ENCODE assay signal across 23 cellular contexts in genomic region chr10:78575400-78575799, GRCh38.
"Had no signal": no experiment of that assay in that cellular context is flagged by ENCODE, and none has a peak within 500 bp of the region (broad histone marks: within the 10 kb centered on the region; RNA-seq: fewer than 3 reads in every experiment).

No MANE protein-coding gene starts in this region.

- H3K4me1 ChIP-seq: gastrocnemius medialis, psoas muscle, testis had no signal

- H3K27me3 ChIP-seq: gastrocnemius medialis, heart left ventricle, left lung, testis, upper lobe of right lung had no signal

- H3K9me3 Mint-ChIP-seq: activated naive CD4-positive, alpha-beta T cell treated with anti-CD3 and anti-CD28 coated beads, Interleukin-2, amount 50 U/mL, for 24 hours; neural crest cell had no signal

- H3K27ac ChIP-seq: coronary artery, gastrocnemius medialis, left lung, psoas muscle, testis, upper lobe of right lung had no signal

- DNase-seq: activated CD4-positive, alpha-beta T cell treated with anti-CD3 and anti-CD28 coated beads, Interleukin-2, amount 50 U/mL, for 1 hour; activated CD8-positive, alpha-beta memory T cell treated with anti-CD3 and anti-CD28 coated beads for 24 hours; activated CD8-positive, alpha-beta memory T cell treated with anti-CD3 and anti-CD28 coated beads, Interleukin-2, amount 50 U/mL, for 48 hours; activated gamma-delta T cell; activated T-cell treated with anti-CD3 and anti-CD28 coated beads, Interleukin-2, amount 50 U/mL, for 48 hours; central memory CD4-positive, alpha-beta T cell; effector CD4-positive, alpha-beta T cell; gastrocnemius medialis; heart left ventricle; left lung; psoas muscle; right cardiac atrium; small intestine; stimulated activated CD4-positive, alpha-beta T cell treated with anti-CD3 and anti-CD28 coated beads, Interleukin-15, amount 100 ng/mL, for 24 hours; stimulated activated CD4-positive, alpha-beta T cell treated with anti-CD3 and anti-CD28 coated beads, Interleukin-2, amount 100 ng/mL, for 48 hours; testis; upper lobe of right lung had no signal

- H3K4me3 ChIP-seq: coronary artery, gastrocnemius medialis, heart left ventricle, left lung, psoas muscle, testis, upper lobe of right lung had no signal

- ATAC-seq: activated CD4-positive, CD25-positive, alpha-beta regulatory T cell treated with anti-CD3 and anti-CD28 coated beads, Interleukin-2, amount 50 U/mL, for 24 hours; esophagus mucosa; gastrocnemius medialis; left lung; psoas muscle; right cardiac atrium; upper lobe of right lung had no signal

- H3K36me3 ChIP-seq: gastrocnemius medialis, heart left ventricle, left lung, upper lobe of right lung had no signal

- H3K36me3 Mint-ChIP-seq: activated naive CD4-positive, alpha-beta T cell treated with anti-CD3 and anti-CD28 coated beads, Interleukin-2, amount 50 U/mL, for 24 hours; brain had no signal

- H3K9me3 ChIP-seq: gastrocnemius medialis, heart left ventricle, left lung, psoas muscle, testis, upper lobe of right lung had no signal

- H3K27ac Mint-ChIP-seq: activated naive CD4-positive, alpha-beta T cell treated with anti-CD3 and anti-CD28 coated beads, Interleukin-2, amount 50 U/mL, for 24 hours had no signal

- H3K27me3 Mint-ChIP-seq: activated naive CD4-positive, alpha-beta T cell treated with anti-CD3 and anti-CD28 coated beads, Interleukin-2, amount 50 U/mL, for 24 hours had no signal

- H3K4me3 Mint-ChIP-seq: activated naive CD4-positive, alpha-beta T cell treated with anti-CD3 and anti-CD28 coated beads, Interleukin-2, amount 50 U/mL, for 24 hours; neural crest cell had no signal
